7 cellular contexts compared by ENCODE assay signal in genomic region chr2:70516596-70516995, GRCh38. TPM values are rescaled to one million over a fixed set of nuclear protein-coding genes. Genes with fewer than 3 reads are reported as not detected.
DNase-seq lines count a peak whose midpoint lies in the region; ATAC-seq and TF ChIP-seq lines count a peak whose summit lies in the region.

No MANE protein-coding gene starts in this region.

- H3K4me3 ChIP-seq in NB4 (ENCODE audit: low read depth, low read length) (no peak overlapping the region), neuronal stem cell (ENCODE audit: low read length in 2 of 2) (no peak overlapping the region)

- no peaks in the 10 kb centered on the region for H3K27me3 Mint-ChIP-seq in activated T-helper 2 cell treated with anti-CD3 and anti-CD28 coated beads, Interferon-gamma antibody, Interleukin-2, Interleukin-4, amounts not matched to agents 10 μg/mL and 5 μg/mL and 100 μg/mL, durations not matched to agents 14 hours and 24 hours and 36 hours (ENCODE audit: low read depth)

- H3K9ac ChIP-seq in neuronal stem cell (ENCODE audit: low read depth, low read length, poor library complexity): no peak overlapping the region

- intact Hi-C loops in activated T-helper 2 cell treated with anti-CD3 and anti-CD28 coated beads, Interferon-gamma antibody, Interleukin-2, Interleukin-4, amounts not matched to agents 10 μg/mL and 5 μg/mL and 100 μg/mL, durations not matched to agents 14 hours and 24 hours and 36 hours (cut with micrococcal nuclease): no loop called here

- no peak overlapping the region for H3K18ac ChIP-seq in neuronal stem cell (ENCODE audit: low read length)

- H3K9me3 Mint-ChIP-seq in activated T-helper 2 cell treated with anti-CD3 and anti-CD28 coated beads, Interferon-gamma antibody, Interleukin-2, Interleukin-4, amounts not matched to agents 10 μg/mL and 5 μg/mL and 100 μg/mL, durations not matched to agents 14 hours and 24 hours and 36 hours: no peaks in the 10 kb centered on the region

- H3K4ac ChIP-seq in neuronal stem cell (ENCODE audit: low read length): no peak overlapping the region

- no CpG with 5 or more reads among the region's 5 CpGs for WGBS in neuronal stem cell (ENCODE audit: extremely low coverage in 2 of 2, insufficient read length in 2 of 2, insufficient replicate concordance in 1 of 2), 2 donors

- peak; percentile 72 for DNase-seq in NB4 (ENCODE audit: low read depth)
- DNase-seq in neuronal stem cell (ENCODE audit: low spot score): no peak
- DNase-seq in amniotic stem cell (lab: John Stamatoyannopoulos, UW): no peak
- DNase-seq in stimulated activated naive CD4-positive, alpha-beta T cell treated with Interleukin-2 at 50 U/mL for 16 hours (lab: John Stamatoyannopoulos, UW): no peak
- DNase-seq in activated T-helper 2 cell treated with anti-CD3 and anti-CD28 coated beads, Interferon-gamma antibody, Interleukin-2, Interleukin-4, amounts not matched to agents 10 μg/mL and 5 μg/mL and 100 μg/mL, durations not matched to agents 14 hours and 24 hours and 36 hours (ENCODE audit: low spot score): no peak

- no peak overlapping the region for H3K27ac ChIP-seq in neuronal stem cell (replicated peaks; ENCODE audit: low read length)

- H3K36me3 ChIP-seq in neuronal stem cell (replicated peaks in 1 of 2; ENCODE audit: control insufficient read depth in 2 of 2, insufficient read depth in 2 of 2, low read length in 2 of 2): no peaks in the 10 kb centered on the region

- peaks cover 0 to 12% (median 0%) of the 10 kb centered on the region in 3 experiments for H3K27me3 ChIP-seq in neuronal stem cell (ENCODE audit: control insufficient read depth in 3 of 3, insufficient read depth in 3 of 3, low read depth in 1 of 3, low read length in 3 of 3)

- no peaks in the 10 kb centered on the region for H3K36me3 Mint-ChIP-seq in activated T-helper 2 cell treated with anti-CD3 and anti-CD28 coated beads, Interferon-gamma antibody, Interleukin-2, Interleukin-4, amounts not matched to agents 10 μg/mL and 5 μg/mL and 100 μg/mL, durations not matched to agents 14 hours and 24 hours and 36 hours (ENCODE audit: low read depth)

- no peak overlapping the region for H2BK120ac ChIP-seq in neuronal stem cell (ENCODE audit: low read depth, low read length)

- H2BK5ac ChIP-seq in neuronal stem cell (ENCODE audit: low read length): no peak overlapping the region

- peaks cover 6% of the 10 kb centered on the region for H3K4me1 Mint-ChIP-seq in activated T-helper 2 cell treated with anti-CD3 and anti-CD28 coated beads, Interferon-gamma antibody, Interleukin-2, Interleukin-4, amounts not matched to agents 10 μg/mL and 5 μg/mL and 100 μg/mL, durations not matched to agents 14 hours and 24 hours and 36 hours (ENCODE audit: low read depth)

- no peaks in the 10 kb centered on the region for H3K79me1 ChIP-seq in neuronal stem cell (ENCODE audit: low read depth, low read length)

- no peak overlapping the region for H4K91ac ChIP-seq in neuronal stem cell (ENCODE audit: low read depth, low read length, poor library complexity)

- H3K4me2 ChIP-seq in neuronal stem cell (ENCODE audit: insufficient read depth, low read length, poor library complexity, severe bottlenecking): no peak overlapping the region

- peak; percentile 95 for ATAC-seq in GM18870 (IDR thresholded peaks at IDR 0.05; ENCODE audit: unreplicated experiment)
- ATAC-seq in HG02610 (IDR thresholded peaks at IDR 0.05; ENCODE audit: unreplicated experiment): peak; percentile 98

- H3K27ac Mint-ChIP-seq in activated T-helper 2 cell treated with anti-CD3 and anti-CD28 coated beads, Interferon-gamma antibody, Interleukin-2, Interleukin-4, amounts not matched to agents 10 μg/mL and 5 μg/mL and 100 μg/mL, durations not matched to agents 14 hours and 24 hours and 36 hours: no peak overlapping the region

- no peak overlapping the region for H3K23ac ChIP-seq in neuronal stem cell (ENCODE audit: low read depth, low read length, poor library complexity)

- no peak overlapping the region for H2AFZ ChIP-seq in neuronal stem cell (ENCODE audit: low read length)

- no peak for TF ChIP-seq POLR2A in NB4 (IDR thresholded peaks at IDR 0.05; ENCODE audit: extremely low read depth, insufficient read length)

- no peaks in the 10 kb centered on the region for H3K4me1 ChIP-seq in neuronal stem cell (ENCODE audit: control insufficient read depth in 2 of 2, insufficient read depth in 1 of 2, low read depth in 1 of 2, low read length in 2 of 2)

- H3K9me3 ChIP-seq in neuronal stem cell (replicated peaks in 1 of 2; ENCODE audit: control insufficient read depth in 2 of 2, insufficient read depth in 1 of 2, low read depth in 1 of 2, low read length in 2 of 2): no peaks in the 10 kb centered on the region

- peak overlapping the region; percentile 0 for H3K14ac ChIP-seq in neuronal stem cell (ENCODE audit: low read length)

- no peak overlapping the region for H2BK15ac ChIP-seq in neuronal stem cell (ENCODE audit: low read length)

- no peak overlapping the region for H4K8ac ChIP-seq in neuronal stem cell (ENCODE audit: low read depth, low read length)

- no peak overlapping the region for H3K4me3 Mint-ChIP-seq in activated T-helper 2 cell treated with anti-CD3 and anti-CD28 coated beads, Interferon-gamma antibody, Interleukin-2, Interleukin-4, amounts not matched to agents 10 μg/mL and 5 μg/mL and 100 μg/mL, durations not matched to agents 14 hours and 24 hours and 36 hours (ENCODE audit: low read depth)

- no peak overlapping the region for H2BK12ac ChIP-seq in neuronal stem cell (ENCODE audit: low read length)

- no peak overlapping the region for H2AK5ac ChIP-seq in neuronal stem cell (ENCODE audit: low read depth, low read length)

- no peak for TF ChIP-seq CTCF in NB4 (IDR thresholded peaks at IDR 0.05; ENCODE audit: low read depth, low read length)

RNA-seq across cellular contexts. Expression of gene TGFA, which starts 37.0 kb away (rescaled TPM):
- polyA plus RNA-seq in neuronal stem cell (2013, experiment 1 of 2): 0.25 TPM
- polyA plus RNA-seq in neuronal stem cell (2013, experiment 2 of 2): 0.25 TPM
- total RNA-seq in activated T-helper 2 cell treated with anti-CD3 and anti-CD28 coated beads, Interferon-gamma antibody, Interleukin-2, Interleukin-4, amounts not matched to agents 10 μg/mL and 5 μg/mL and 100 μg/mL, durations not matched to agents 14 hours and 24 hours and 36 hours: not detected in 2 replicates
